In the genomic region with DNA sequence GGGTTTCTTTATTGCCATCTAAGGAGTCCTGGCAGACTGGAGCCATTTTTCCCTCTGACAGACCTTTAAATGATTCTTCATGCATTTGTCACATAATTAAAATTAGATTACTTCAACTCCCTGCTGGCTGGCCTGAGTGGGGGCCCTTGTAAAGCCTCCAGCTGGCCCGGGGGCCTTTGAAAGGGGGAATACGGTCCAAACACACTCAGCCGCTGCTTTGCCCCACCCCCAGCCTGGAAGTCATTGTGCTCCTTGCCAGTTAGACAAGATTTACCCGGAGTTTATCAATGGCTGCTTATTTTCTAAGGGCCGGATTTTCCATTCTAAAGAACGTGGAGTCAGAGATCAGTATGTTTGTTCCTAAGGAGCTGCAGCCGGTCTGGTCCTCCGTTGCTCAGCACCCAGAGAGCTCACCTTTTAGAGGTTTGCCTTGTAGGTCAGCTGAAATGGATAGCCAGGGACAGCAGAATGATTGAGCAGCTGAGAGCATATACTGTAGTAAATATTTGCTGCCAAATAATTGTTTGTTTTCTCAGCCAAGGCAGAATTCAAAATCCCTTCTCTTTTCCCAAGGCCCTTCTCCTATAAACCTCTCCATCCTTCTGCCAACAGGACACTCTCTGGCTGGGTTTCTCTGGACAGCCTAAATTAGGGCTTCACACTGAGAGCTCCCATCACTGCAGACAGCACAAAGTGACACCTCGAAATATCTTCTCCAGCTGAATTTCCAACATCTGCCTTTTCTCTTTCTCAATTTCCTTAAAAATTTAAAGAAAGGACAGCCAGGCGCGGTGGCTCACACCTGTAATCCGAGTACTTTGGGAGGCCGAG, we compare ENCODE assay signal across 14 cellular contexts.
DNase-seq lines count a peak whose midpoint lies in the region; ATAC-seq and TF ChIP-seq lines count a peak whose summit lies in the region.
"Had no signal": no experiment of that assay in that cellular context is flagged by ENCODE, and none has a peak within 500 bp of the region (broad histone marks: within the 10 kb centered on the region; RNA-seq: fewer than 3 reads in every experiment).

No MANE protein-coding gene starts in this region.

- TF ChIP-seq POLR2A in Peyer's patch (IDR thresholded peaks at IDR 0.05), result no peak

- no peaks in the 10 kb centered on the region for H3F3A ChIP-seq in neural cell (ENCODE audit: insufficient read depth, low read length, poor library complexity, severe bottlenecking)

- H3K4me3 ChIP-seq in ACC112 (ENCODE audit: low read depth, low read length) (no peak overlapping the region), fibroblast of lung (replicated peaks in 1 of 4; ENCODE audit: control extremely low read depth in 1 of 4, insufficient read depth in 1 of 4, low read depth in 3 of 4, low read length in 4 of 4) (no peak overlapping the region), neural cell (ENCODE audit: low read length) (no peak overlapping the region), Peyer's patch (no peak overlapping the region)

- H3K9me3 ChIP-seq in fibroblast of lung (ENCODE audit: control insufficient read depth, insufficient read depth, low read depth, low read length), result no peaks in the 10 kb centered on the region
- no peaks in the 10 kb centered on the region for H3K9me3 ChIP-seq in neural cell (ENCODE audit: low read length)
- no peaks in the 10 kb centered on the region for H3K9me3 ChIP-seq in Peyer's patch

- H3K4me1 ChIP-seq in ACC112 (ENCODE audit: control insufficient read depth, insufficient read depth, low read length, unreplicated experiment) (no peaks in the 10 kb centered on the region), fibroblast of lung (ENCODE audit: control insufficient read depth, extremely low read depth, insufficient read depth, low read length) (no peaks in the 10 kb centered on the region), Peyer's patch (peaks cover 0 to 10% (median 0%) of the 10 kb centered on the region in 4 donors)

- H3K36me3 ChIP-seq in ACC112 (ENCODE audit: insufficient read depth, low read length), result no peaks in the 10 kb centered on the region
- no peaks in the 10 kb centered on the region for H3K36me3 ChIP-seq in fibroblast of lung (ENCODE audit: control insufficient read depth, insufficient read depth, low read length)
- no peaks in the 10 kb centered on the region for H3K36me3 ChIP-seq in neural cell (ENCODE audit: insufficient read depth, low read length)
- no peaks in the 10 kb centered on the region for H3K36me3 ChIP-seq in Peyer's patch

- no peaks in the 10 kb centered on the region for H3K9me2 ChIP-seq in neural cell (ENCODE audit: insufficient read depth, low read length)

- H3K27ac ChIP-seq in ACC112 (ENCODE audit: low read depth, low read length), result no peak overlapping the region
- no peak overlapping the region for H3K27ac ChIP-seq in fibroblast of lung (ENCODE audit: insufficient read depth, low read length)
- peak overlapping the region; percentile 4 for H3K27ac ChIP-seq in neural cell (ENCODE audit: low read length)
- peak overlapping the region in 1 of 4 donors; percentile 12 for H3K27ac ChIP-seq in Peyer's patch

- H3K27me3 ChIP-seq in ACC112 (ENCODE audit: insufficient read depth, low read length) (no peaks in the 10 kb centered on the region), fibroblast of lung (ENCODE audit: control insufficient read depth, insufficient read depth, low read length) (no peaks in the 10 kb centered on the region), neural cell (ENCODE audit: insufficient read depth, low read depth, low read length) (no peaks in the 10 kb centered on the region), Peyer's patch (no peaks in the 10 kb centered on the region)

- no peak for ATAC-seq in GM18858 (IDR thresholded peaks at IDR 0.05; ENCODE audit: unreplicated experiment)
- ATAC-seq: stimulated activated memory B cell treated with anti-CD40 and anti-IgM and Interleukin-4, amounts not matched to agents 10 μg/mL and 1 μg/mL and 100 μg/mL, for 72 hours had no signal

- no peak for TF ChIP-seq RAD21 in neural cell (conservative IDR thresholded peaks at IDR 0.05)

- no peaks in the 10 kb centered on the region for H4K20me1 ChIP-seq in fibroblast of lung (ENCODE audit: control insufficient read depth, extremely low read depth, insufficient read depth, low read length)
- no peaks in the 10 kb centered on the region for H4K20me1 ChIP-seq in neural cell (ENCODE audit: insufficient read depth)

- peak overlapping the region; percentile 11 for H2AFZ ChIP-seq in ACC112 (ENCODE audit: low read length, unreplicated experiment)
- no peak overlapping the region for H2AFZ ChIP-seq in fibroblast of lung (ENCODE audit: low read length)
- peak overlapping the region; percentile 6 for H2AFZ ChIP-seq in neural cell (ENCODE audit: low read depth, low read length)

- H3K9ac ChIP-seq in fibroblast of lung (ENCODE audit: insufficient read depth, low read length), result no peak overlapping the region
- no peak overlapping the region for H3K9ac ChIP-seq in neural cell (ENCODE audit: low read length)

- H3K4me2 ChIP-seq in fibroblast of lung (ENCODE audit: extremely low read depth, insufficient read depth, low read length) (peak overlapping the region; percentile 33), neural cell (ENCODE audit: low read length) (no peak overlapping the region)

- DNase-seq in NCI-H748 treated with DMSO at 0.1 percent for 48 hours (lab: John Stamatoyannopoulos, UW) (peak; percentile 51), fibroblast of lung (ENCODE audit: low read depth in 2 of 2) (peak; percentile 26 to 42), T-helper 2 cell (no peak), Peyer's patch (no peak), AG08396 (ENCODE audit: low spot score) (no peak)
- DNase-seq: ACHN; activated effector memory CD4-positive, alpha-beta T cell treated with Interleukin-2 at 50 U/mL for 16 hours; KG1; midbrain; NCI-H2171 had no signal

- no peak for TF ChIP-seq EP300 in neural cell (conservative IDR thresholded peaks at IDR 0.05; ENCODE audit: poor library complexity, severe bottlenecking)

- TF ChIP-seq CTCF in fibroblast of lung (conservative IDR thresholded peaks at IDR 0.05 in 1 of 2, IDR thresholded peaks at IDR 0.05 in 1 of 2; ENCODE audit: low read depth in 1 of 2, low read length in 2 of 2) (no peak), neural cell (IDR thresholded peaks at IDR 0.05; ENCODE audit: poor library complexity, severe bottlenecking) (no peak), Peyer's patch (IDR thresholded peaks at IDR 0.05) (no peak)

- H3K79me2 ChIP-seq in ACC112 (ENCODE audit: control insufficient read depth, insufficient read depth, low read length, unreplicated experiment) (no peaks in the 10 kb centered on the region), fibroblast of lung (ENCODE audit: control insufficient read depth, insufficient read depth, low read length) (no peaks in the 10 kb centered on the region), neural cell (replicated peaks; ENCODE audit: insufficient read depth, low read length) (no peaks in the 10 kb centered on the region)

TF ChIP-seq in neural cell, 6 proteins besides CTCF, POLR2A, EP300 and RAD21:
- TF ChIP-seq, protein P1, sequence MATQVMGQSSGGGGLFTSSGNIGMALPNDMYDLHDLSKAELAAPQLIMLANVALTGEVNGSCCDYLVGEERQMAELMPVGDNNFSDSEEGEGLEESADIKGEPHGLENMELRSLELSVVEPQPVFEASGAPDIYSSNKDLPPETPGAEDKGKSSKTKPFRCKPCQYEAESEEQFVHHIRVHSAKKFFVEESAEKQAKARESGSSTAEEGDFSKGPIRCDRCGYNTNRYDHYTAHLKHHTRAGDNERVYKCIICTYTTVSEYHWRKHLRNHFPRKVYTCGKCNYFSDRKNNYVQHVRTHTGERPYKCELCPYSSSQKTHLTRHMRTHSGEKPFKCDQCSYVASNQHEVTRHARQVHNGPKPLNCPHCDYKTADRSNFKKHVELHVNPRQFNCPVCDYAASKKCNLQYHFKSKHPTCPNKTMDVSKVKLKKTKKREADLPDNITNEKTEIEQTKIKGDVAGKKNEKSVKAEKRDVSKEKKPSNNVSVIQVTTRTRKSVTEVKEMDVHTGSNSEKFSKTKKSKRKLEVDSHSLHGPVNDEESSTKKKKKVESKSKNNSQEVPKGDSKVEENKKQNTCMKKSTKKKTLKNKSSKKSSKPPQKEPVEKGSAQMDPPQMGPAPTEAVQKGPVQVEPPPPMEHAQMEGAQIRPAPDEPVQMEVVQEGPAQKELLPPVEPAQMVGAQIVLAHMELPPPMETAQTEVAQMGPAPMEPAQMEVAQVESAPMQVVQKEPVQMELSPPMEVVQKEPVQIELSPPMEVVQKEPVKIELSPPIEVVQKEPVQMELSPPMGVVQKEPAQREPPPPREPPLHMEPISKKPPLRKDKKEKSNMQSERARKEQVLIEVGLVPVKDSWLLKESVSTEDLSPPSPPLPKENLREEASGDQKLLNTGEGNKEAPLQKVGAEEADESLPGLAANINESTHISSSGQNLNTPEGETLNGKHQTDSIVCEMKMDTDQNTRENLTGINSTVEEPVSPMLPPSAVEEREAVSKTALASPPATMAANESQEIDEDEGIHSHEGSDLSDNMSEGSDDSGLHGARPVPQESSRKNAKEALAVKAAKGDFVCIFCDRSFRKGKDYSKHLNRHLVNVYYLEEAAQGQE (IDR thresholded peaks at IDR 0.05; ENCODE audit: borderline replicate concordance), result no peak
- TF ChIP-seq MXI1 (conservative IDR thresholded peaks at IDR 0.05; ENCODE audit: poor library complexity, severe bottlenecking) (no peak), POLR2AphosphoS5 (IDR thresholded peaks at IDR 0.05) (no peak)

Comparison
In these comparisons a context has a peak if more than half of its experiments do, and no peak if none do; other contexts are left out.
1. DNase-seq: peak in NCI-H748 treated with DMSO at 0.1 percent for 48 hours (single experiment) and fibroblast of lung (2 of 2); none in T-helper 2 cell (0 of 5), Peyer's patch (0 of 3) and AG08396 (single experiment).